In genomic region chr11:95764267-95764898, GRCh38 we compare ENCODE assay signal across 8 cellular contexts. TPM values are rescaled to one million over a fixed set of nuclear protein-coding genes. Genes with fewer than 3 reads are reported as not detected.
DNase-seq lines count a peak whose midpoint lies in the region; ATAC-seq, FAIRE-seq and TF ChIP-seq lines count a peak whose summit lies in the region.

No MANE protein-coding gene starts in this region.

- no TSS peak for BruUV-seq in PC-9 (replicated peaks; lab: Mats Ljungman, UMichigan)

- TF ChIP-seq RAD21 in Ishikawa (IDR thresholded peaks at IDR 0.05; ENCODE audit: low read depth), result peak; percentile 76

- intact Hi-C loops in PC-9 (cut with micrococcal nuclease; ENCODE audit: unreplicated experiment), result loop anchor here (2.0 to 5.0 kb wide), 2 partner anchors 612 to 697 kb away; partner anchors contain the start of gene SRSF8

- POLR2A ChIA-PET in PC-9 (lab: Charles Lee; ENCODE audit: unreplicated experiment), result interaction anchor here (0.6 kb wide), 1 partner anchor 9 kb away, joined by 3 read pairs; no protein-coding TSS in a partner anchor

- peaks cover 7% of the 10 kb centered on the region for H3K36me3 Mint-ChIP-seq in effector memory CD8-positive, alpha-beta T cell (ENCODE audit: insufficient read depth)
- peaks cover 2% of the 10 kb centered on the region for H3K36me3 Mint-ChIP-seq in mesothelial cell of epicardium

- H3K4me1 ChIP-seq in PC-9 (replicated peaks; ENCODE audit: insufficient read depth), result peaks cover 8% of the 10 kb centered on the region; the same call in 1 of the 2 replicates

- DNase-seq in Ammon's horn (ENCODE audit: low spot score), result peak; percentile 52
- DNase-seq in GM18507 (ENCODE audit: extremely low spot score, insufficient read length, low read depth), result peak; percentile 22
- DNase-seq in PC-9, result peak in 1 of 2 experiments; percentile 59
- no peak for DNase-seq in effector memory CD8-positive, alpha-beta T cell
- DNase-seq in mesothelial cell of epicardium (ENCODE audit: low spot score in 2 of 2, unreplicated experiment in 2 of 2), result no peak
- no peak for DNase-seq in NCI-H524 treated with DMSO at 0.1 percent for 48 hours (lab: John Stamatoyannopoulos, UW)

- H4K20me1 ChIP-seq in PC-9 (ENCODE audit: insufficient read depth), result no peaks in the 10 kb centered on the region

- H3K4me3 ChIP-seq in PC-9, result no peak overlapping the region

- ATAC-seq in effector memory CD8-positive, alpha-beta T cell (replicated peaks), result peak; percentile 85
- ATAC-seq in HG03097 (IDR thresholded peaks at IDR 0.05; ENCODE audit: low FRiP score, unreplicated experiment), result no peak

- no peaks in the 10 kb centered on the region for H3K27me3 ChIP-seq in PC-9 (ENCODE audit: insufficient read depth, low read depth)

- H3K27ac Mint-ChIP-seq in effector memory CD8-positive, alpha-beta T cell, result no peak overlapping the region
- no peak overlapping the region for H3K27ac Mint-ChIP-seq in mesothelial cell of epicardium

- peak; percentile 75 for FAIRE-seq in GM18507 (lab: Jason Lieb, UNC)

- H3K27ac ChIP-seq in PC-9, result no peak overlapping the region

- H3K9me2 ChIP-seq in PC-9 (ENCODE audit: insufficient read depth), result no peaks in the 10 kb centered on the region

- no peak for TF ChIP-seq EP300 in Ishikawa (IDR thresholded peaks at IDR 0.05; ENCODE audit: borderline replicate concordance)

- H3K4me1 Mint-ChIP-seq in effector memory CD8-positive, alpha-beta T cell (ENCODE audit: low read depth in 2 of 2), result no peaks in the 10 kb centered on the region
- no peaks in the 10 kb centered on the region for H3K4me1 Mint-ChIP-seq in mesothelial cell of epicardium

- H3K27me3 Mint-ChIP-seq in effector memory CD8-positive, alpha-beta T cell, result peaks cover 21 to 27% of the 10 kb centered on the region in 2 donors
- no peaks in the 10 kb centered on the region for H3K27me3 Mint-ChIP-seq in mesothelial cell of epicardium (ENCODE audit: low read depth)

- no peak overlapping the region for H3K4me3 Mint-ChIP-seq in effector memory CD8-positive, alpha-beta T cell
- H3K4me3 Mint-ChIP-seq in mesothelial cell of epicardium, result no peak overlapping the region

- H2AFZ ChIP-seq in PC-9, result no peak overlapping the region

- H3F3A ChIP-seq in PC-9 (ENCODE audit: insufficient read depth, low read depth), result peaks cover 18% of the 10 kb centered on the region; the same call in 1 of the 2 replicates

- H3K4me2 ChIP-seq in PC-9, result no peak overlapping the region

- no peaks in the 10 kb centered on the region for H3K36me3 ChIP-seq in PC-9 (ENCODE audit: low read depth)

- TF ChIP-seq CTCF in PC-9 (conservative IDR thresholded peaks at IDR 0.05) (peak; percentile 93), mesothelial cell of epicardium (IDR thresholded peaks at IDR 0.05; ENCODE audit: unreplicated experiment) (peak; percentile 93)

- no peaks in the 10 kb centered on the region for H3K9me3 Mint-ChIP-seq in effector memory CD8-positive, alpha-beta T cell
- no peaks in the 10 kb centered on the region for H3K9me3 Mint-ChIP-seq in mesothelial cell of epicardium

- CTCF ChIA-PET in PC-9 (lab: Charles Lee), result no interaction called here

- H3K9me3 ChIP-seq in PC-9 (ENCODE audit: insufficient read depth, low read depth), result no peaks in the 10 kb centered on the region

- H3K79me2 ChIP-seq in PC-9 (ENCODE audit: low read depth), result no peaks in the 10 kb centered on the region

TF ChIP-seq in Ishikawa, 13 proteins besides CTCF, POLR2A, EP300 and RAD21:
- no peak for TF ChIP-seq ZBTB7A (IDR thresholded peaks at IDR 0.05; ENCODE audit: low read depth)
- TF ChIP-seq CREB1 (IDR thresholded peaks at IDR 0.05; ENCODE audit: low read depth), result no peak
- TF ChIP-seq TEAD4 (IDR thresholded peaks at IDR 0.05), result no peak
- no peak for TF ChIP-seq TAF1 (IDR thresholded peaks at IDR 0.05; ENCODE audit: low read depth)
- TF ChIP-seq MAX (IDR thresholded peaks at IDR 0.05), result no peak
- TF ChIP-seq USF1 (IDR thresholded peaks at IDR 0.05), result no peak
- TF ChIP-seq REST (IDR thresholded peaks at IDR 0.05; ENCODE audit: low read depth), result no peak
- no peak for TF ChIP-seq CEBPB (IDR thresholded peaks at IDR 0.05)
- TF ChIP-seq FOXM1 (IDR thresholded peaks at IDR 0.05; ENCODE audit: borderline replicate concordance, low read depth), result no peak
- no peak for TF ChIP-seq EGR1 (IDR thresholded peaks at IDR 0.05)
- no peak for TF ChIP-seq TCF12 (IDR thresholded peaks at IDR 0.05; ENCODE audit: low read depth)
- no peak for TF ChIP-seq YY1 (IDR thresholded peaks at IDR 0.05; ENCODE audit: low read depth)
- no peak for TF ChIP-seq NFIC (IDR thresholded peaks at IDR 0.05)

RNA-seq across cellular contexts. Expression of gene FAM76B, which starts 25.2 kb away (rescaled TPM):
- 20.1 and 23.8 TPM in 2 replicates for total RNA-seq in PC-9 (2021)
- 37.3 to 46.1 TPM (median 38.7 TPM) in 3 replicates for total RNA-seq in mesothelial cell of epicardium

RNA-seq across cellular contexts. Expression of gene CEP57, which starts 25.9 kb away (rescaled TPM):
- total RNA-seq in PC-9 (2021) (62.1 and 64.5 TPM in 2 replicates), mesothelial cell of epicardium (74.2 to 78.3 TPM (median 75.5 TPM) in 3 replicates)

Comparison
In these comparisons a context has a peak if more than half of its experiments do, and no peak if none do; other contexts are left out.
1. DNase-seq: peak in Ammon's horn (single experiment) and GM18507 (single experiment); none in effector memory CD8-positive, alpha-beta T cell (0 of 3), mesothelial cell of epicardium (0 of 2) and NCI-H524 treated with DMSO at 0.1 percent for 48 hours (single experiment).